ENCODE assay signal across 9 cellular contexts in the genomic region with DNA sequence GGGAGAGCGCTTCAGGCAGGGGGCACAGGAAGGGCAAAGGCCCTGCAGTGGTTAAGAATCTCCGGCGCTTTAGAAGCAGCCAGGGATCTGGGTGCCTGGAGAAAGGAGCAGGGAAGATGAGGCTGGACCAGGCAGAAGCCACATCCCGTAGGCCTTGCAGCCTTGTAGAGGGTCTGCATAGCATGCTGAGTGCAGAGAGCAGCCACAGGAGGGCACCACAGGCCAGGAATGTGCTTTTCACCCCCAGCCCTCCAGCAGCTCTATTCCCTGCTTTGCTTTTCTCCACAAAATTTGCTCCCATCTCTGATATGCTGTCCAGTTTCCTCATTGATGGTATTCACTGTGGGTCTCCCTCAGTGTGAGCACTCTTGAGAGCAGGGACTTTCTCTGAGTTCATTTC. TPM values are rescaled to one million over a fixed set of nuclear protein-coding genes. Genes with fewer than 3 reads are reported as not detected.
DNase-seq lines count a peak whose midpoint lies in the region; ATAC-seq and TF ChIP-seq lines count a peak whose summit lies in the region.
"Had no signal": no experiment of that assay in that cellular context is flagged by ENCODE, and none has a peak within 500 bp of the region (broad histone marks: within the 10 kb centered on the region; RNA-seq: fewer than 3 reads in every experiment).

No MANE protein-coding gene starts in this region.

- H3K36me3 ChIP-seq in HEK293 (ENCODE audit: control insufficient read depth in 2 of 2, insufficient read depth in 1 of 2, low read length in 2 of 2) (peaks cover 73 to 85% of the 10 kb centered on the region in 2 experiments), WERI-Rb-1 (peaks cover 50% of the 10 kb centered on the region), fibroblast of lung (ENCODE audit: control insufficient read depth, insufficient read depth, low read length) (peaks cover 7% of the 10 kb centered on the region), neural progenitor cell (no peaks in the 10 kb centered on the region)

- peaks cover 9% of the 10 kb centered on the region for H3K4me1 Mint-ChIP-seq in neural progenitor cell

- H3K9me3 Mint-ChIP-seq in neural progenitor cell: no peaks in the 10 kb centered on the region

- H2AFZ ChIP-seq in fibroblast of lung (ENCODE audit: low read length) (no peak overlapping the region), neural progenitor cell (replicated peaks) (no peak overlapping the region)

- H3K4me2 ChIP-seq in fibroblast of lung (ENCODE audit: extremely low read depth, insufficient read depth, low read length) (no peak overlapping the region), neural progenitor cell (no peak overlapping the region)

- H4K20me1 ChIP-seq in fibroblast of lung (ENCODE audit: control insufficient read depth, extremely low read depth, insufficient read depth, low read length) (no peaks in the 10 kb centered on the region), neural progenitor cell (ENCODE audit: low read depth) (peaks cover 23% of the 10 kb centered on the region)

- no peaks in the 10 kb centered on the region for H3K27me3 Mint-ChIP-seq in neural progenitor cell (ENCODE audit: insufficient read depth, low read depth)

- H3K4me3 ChIP-seq in AG10803 (ENCODE audit: low read length) (no peak overlapping the region), HEK293 (ENCODE audit: low read depth, low read length) (no peak overlapping the region), WERI-Rb-1 (ENCODE audit: low read depth, low read length) (no peak overlapping the region), fibroblast of lung (replicated peaks in 1 of 4; ENCODE audit: control extremely low read depth in 1 of 4, insufficient read depth in 1 of 4, low read depth in 3 of 4, low read length in 4 of 4) (no peak overlapping the region), neural progenitor cell (no peak overlapping the region)

- H3K9ac ChIP-seq in fibroblast of lung (ENCODE audit: insufficient read depth, low read length) (no peak overlapping the region), neural progenitor cell (no peak overlapping the region)

- H3K9me3 ChIP-seq in HEK293 (ENCODE audit: control insufficient read depth, insufficient read depth, low read depth, low read length): no peaks in the 10 kb centered on the region
- no peaks in the 10 kb centered on the region for H3K9me3 ChIP-seq in WERI-Rb-1 (ENCODE audit: severe bottlenecking)
- H3K9me3 ChIP-seq in fibroblast of lung (ENCODE audit: control insufficient read depth, insufficient read depth, low read depth, low read length): no peaks in the 10 kb centered on the region
- no peaks in the 10 kb centered on the region for H3K9me3 ChIP-seq in neural progenitor cell (ENCODE audit: low read depth)

- H3K27ac ChIP-seq in HEK293 (ENCODE audit: extremely low read depth, low read depth, low read length) (peak overlapping the region; percentile 21; the same call in 1 of the 2 replicates), WERI-Rb-1 (no peak overlapping the region), fibroblast of lung (ENCODE audit: insufficient read depth, low read length) (no peak overlapping the region), neural progenitor cell (no peak overlapping the region)

- no peak for ATAC-seq in GM21717 (IDR thresholded peaks at IDR 0.05; ENCODE audit: unreplicated experiment)

- no peaks in the 10 kb centered on the region for H3F3A ChIP-seq in neural progenitor cell (ENCODE audit: low read depth)

- CTCF ChIA-PET in HEK293 (lab: Yijun Ruan, JAX): interaction anchor here (0.5 to 4.8 kb wide), 35 partner anchors 11 to 1420 kb away, joined by 3 to 72 read pairs (median 5); a partner anchor contains a TSS

- peaks cover 24% of the 10 kb centered on the region for H3K79me2 ChIP-seq in fibroblast of lung (ENCODE audit: control insufficient read depth, insufficient read depth, low read length)
- peaks cover 37% of the 10 kb centered on the region for H3K79me2 ChIP-seq in neural progenitor cell (ENCODE audit: low read depth)

- H3K4me1 ChIP-seq in HEK293 (ENCODE audit: control insufficient read depth, insufficient read depth, low read length) (peaks cover 23% of the 10 kb centered on the region), fibroblast of lung (ENCODE audit: control insufficient read depth, extremely low read depth, insufficient read depth, low read length) (no peaks in the 10 kb centered on the region), neural progenitor cell (peaks cover 12% of the 10 kb centered on the region)

- POLR2A ChIA-PET in HEK293 (lab: Yijun Ruan, JAX): interaction anchor here (0.6 to 3.5 kb wide), 10 partner anchors 10 to 154 kb away, joined by 3 to 28 read pairs (median 4); a partner anchor contains a TSS

- H3K36me3 Mint-ChIP-seq in neural progenitor cell: peaks cover 20% of the 10 kb centered on the region

- H3K4me3 Mint-ChIP-seq in neural progenitor cell: no peak overlapping the region

- peak; percentile 59 for DNase-seq in AG10803 (ENCODE audit: low read depth)
- DNase-seq in WERI-Rb-1: peak; percentile 52
- peak; percentile 47 to 59 for DNase-seq in fibroblast of lung (ENCODE audit: low read depth in 2 of 2)
- peak; percentile 43 for DNase-seq in neural progenitor cell (ENCODE audit: low spot score)
- DNase-seq in mesenteric fat pad (ENCODE audit: low spot score): no peak
- no peak for DNase-seq in NCI-H1930 (lab: John Stamatoyannopoulos, UW)

- no peak overlapping the region for H3K27ac Mint-ChIP-seq in neural progenitor cell

- H3K27me3 ChIP-seq in WERI-Rb-1 (ENCODE audit: insufficient read depth, low read depth, severe bottlenecking): no peaks in the 10 kb centered on the region
- H3K27me3 ChIP-seq in fibroblast of lung (ENCODE audit: control insufficient read depth, insufficient read depth, low read length): no peaks in the 10 kb centered on the region
- no peaks in the 10 kb centered on the region for H3K27me3 ChIP-seq in neural progenitor cell

- TF ChIP-seq CTCF in AG10803 (conservative IDR thresholded peaks at IDR 0.05; ENCODE audit: low read length): peak; percentile 74
- peak; percentile 97 for TF ChIP-seq CTCF in HEK293 (tag by site-specific recombination; IDR thresholded peaks at IDR 0.05)
- peak; percentile 86 for TF ChIP-seq CTCF in WERI-Rb-1 (IDR thresholded peaks at IDR 0.05; ENCODE audit: low read depth, low read length)
- TF ChIP-seq CTCF in fibroblast of lung (conservative IDR thresholded peaks at IDR 0.05 in 1 of 2, IDR thresholded peaks at IDR 0.05 in 1 of 2; ENCODE audit: low read depth in 1 of 2, low read length in 2 of 2): peak; percentile 66 to 70
- TF ChIP-seq CTCF in neural progenitor cell (IDR thresholded peaks at IDR 0.05): peak; percentile 49

TF ChIP-seq in HEK293, 187 proteins besides CTCF, POLR2A, EP300 and RAD21 (continues in another document):
- TF ChIP-seq WT1 (tag by site-specific recombination; IDR thresholded peaks at IDR 0.05) (no peak), ZNF335 (tag by site-specific recombination; conservative IDR thresholded peaks at IDR 0.05) (no peak), ZNF157 (tag by site-specific recombination; IDR thresholded peaks at IDR 0.05) (no peak), ZIC2 (tag by site-specific recombination; IDR thresholded peaks at IDR 0.05) (no peak), ZNF501 (tag by site-specific recombination; IDR thresholded peaks at IDR 0.05) (no peak), KLF1 (tag by site-specific recombination; IDR thresholded peaks at IDR 0.05) (no peak), ZBTB48 (tag by site-specific recombination; IDR thresholded peaks at IDR 0.05) (0 out of 2 replicates have a peak, but pooled peaks have one; percentile 23), ZNF747 (tag by site-specific recombination; IDR thresholded peaks at IDR 0.05) (no peak)
- TF ChIP-seq, protein P1, sequence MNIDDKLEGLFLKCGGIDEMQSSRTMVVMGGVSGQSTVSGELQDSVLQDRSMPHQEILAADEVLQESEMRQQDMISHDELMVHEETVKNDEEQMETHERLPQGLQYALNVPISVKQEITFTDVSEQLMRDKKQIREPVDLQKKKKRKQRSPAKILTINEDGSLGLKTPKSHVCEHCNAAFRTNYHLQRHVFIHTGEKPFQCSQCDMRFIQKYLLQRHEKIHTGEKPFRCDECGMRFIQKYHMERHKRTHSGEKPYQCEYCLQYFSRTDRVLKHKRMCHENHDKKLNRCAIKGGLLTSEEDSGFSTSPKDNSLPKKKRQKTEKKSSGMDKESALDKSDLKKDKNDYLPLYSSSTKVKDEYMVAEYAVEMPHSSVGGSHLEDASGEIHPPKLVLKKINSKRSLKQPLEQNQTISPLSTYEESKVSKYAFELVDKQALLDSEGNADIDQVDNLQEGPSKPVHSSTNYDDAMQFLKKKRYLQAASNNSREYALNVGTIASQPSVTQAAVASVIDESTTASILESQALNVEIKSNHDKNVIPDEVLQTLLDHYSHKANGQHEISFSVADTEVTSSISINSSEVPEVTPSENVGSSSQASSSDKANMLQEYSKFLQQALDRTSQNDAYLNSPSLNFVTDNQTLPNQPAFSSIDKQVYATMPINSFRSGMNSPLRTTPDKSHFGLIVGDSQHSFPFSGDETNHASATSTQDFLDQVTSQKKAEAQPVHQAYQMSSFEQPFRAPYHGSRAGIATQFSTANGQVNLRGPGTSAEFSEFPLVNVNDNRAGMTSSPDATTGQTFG (tag by site-specific recombination; IDR thresholded peaks at IDR 0.05; ENCODE audit: borderline replicate concordance): no peak

RNA-seq across cellular contexts. Expression of a gene that starts 5.7 kb away (rescaled TPM):
- total RNA-seq in fibroblast of lung (0.26 and 2.8 TPM in 2 replicates), neural progenitor cell (ENCODE audit: low replicate concordance) (12.0 and 22.4 TPM in 2 replicates), mesenteric fat pad (0.32 TPM)
- polyA plus RNA-seq in fibroblast of lung: 1.1 and 6.3 TPM in 2 replicates
- 1.5 and 6.9 TPM in 2 replicates for polyA plus RNA-seq in fibroblast of lung (2012)
- 6.4 and 21.9 TPM in 2 replicates for polyA minus RNA-seq in fibroblast of lung (ENCODE audit: low replicate concordance)

RNA-seq across cellular contexts. Expression of a gene that starts 6.3 kb away (rescaled TPM):
- total RNA-seq in fibroblast of lung: 3.6 and 5.1 TPM in 2 replicates
- polyA plus RNA-seq in fibroblast of lung: 3.8 and 4.6 TPM in 2 replicates
- 7.4 and 7.9 TPM in 2 replicates for polyA plus RNA-seq in fibroblast of lung (2012)
- polyA minus RNA-seq in fibroblast of lung (ENCODE audit: low replicate concordance): 1.4 and 3.6 TPM in 2 replicates
- total RNA-seq in neural progenitor cell (ENCODE audit: low replicate concordance): 6.7 and 9.5 TPM in 2 replicates
- 5.2 TPM for total RNA-seq in mesenteric fat pad

RNA-seq across cellular contexts. Expression of a gene that starts 27.8 kb away (rescaled TPM):
- total RNA-seq in fibroblast of lung (8.2 and 19.8 TPM in 2 replicates), neural progenitor cell (ENCODE audit: low replicate concordance) (8.2 and 17.7 TPM in 2 replicates), mesenteric fat pad (19.7 TPM)
- 14.7 and 15.0 TPM in 2 replicates for polyA plus RNA-seq in fibroblast of lung
- 68.4 and 84.2 TPM in 2 replicates for polyA plus RNA-seq in fibroblast of lung (2012)
- polyA minus RNA-seq in fibroblast of lung (ENCODE audit: low replicate concordance): 79.1 and 133 TPM in 2 replicates

RNA-seq across cellular contexts. Expression of a gene that starts 46.4 kb away (rescaled TPM):
- total RNA-seq in fibroblast of lung (12.8 and 20.1 TPM in 2 replicates), neural progenitor cell (ENCODE audit: low replicate concordance) (16.3 and 22.5 TPM in 2 replicates), mesenteric fat pad (12.6 TPM)
- 19.5 and 21.0 TPM in 2 replicates for polyA plus RNA-seq in fibroblast of lung
- 24.6 and 26.8 TPM in 2 replicates for polyA plus RNA-seq in fibroblast of lung (2012)
- 12.7 and 19.4 TPM in 2 replicates for polyA minus RNA-seq in fibroblast of lung (ENCODE audit: low replicate concordance)

RNA-seq across cellular contexts. Expression of a gene that starts 50.5 kb away (rescaled TPM):
- total RNA-seq in fibroblast of lung: not detected in 2 replicates
- polyA plus RNA-seq in fibroblast of lung: not detected in 2 replicates
- polyA plus RNA-seq in fibroblast of lung (2012): not detected in 2 replicates
- not detected in 2 replicates for polyA minus RNA-seq in fibroblast of lung (ENCODE audit: low replicate concordance)
- not detected in 2 replicates for total RNA-seq in neural progenitor cell (ENCODE audit: low replicate concordance)
- total RNA-seq in mesenteric fat pad: not detected
- polyA plus RNA-seq: adipose tissue had no signal

Comparison
In these comparisons a context has a peak if more than half of its experiments do, and no peak if none do; other contexts are left out.
1. DNase-seq: peak in AG10803 (single experiment), WERI-Rb-1 (single experiment), fibroblast of lung (2 of 2) and neural progenitor cell (single experiment); none in mesenteric fat pad (single experiment) and NCI-H1930 (0 of 2).
2. Peak in every context shown above with its lines, with median percentiles within 50 percentile points of each other: CTCF ChIP-seq.